9 cellular contexts compared by ENCODE assay signal in the genomic region with DNA sequence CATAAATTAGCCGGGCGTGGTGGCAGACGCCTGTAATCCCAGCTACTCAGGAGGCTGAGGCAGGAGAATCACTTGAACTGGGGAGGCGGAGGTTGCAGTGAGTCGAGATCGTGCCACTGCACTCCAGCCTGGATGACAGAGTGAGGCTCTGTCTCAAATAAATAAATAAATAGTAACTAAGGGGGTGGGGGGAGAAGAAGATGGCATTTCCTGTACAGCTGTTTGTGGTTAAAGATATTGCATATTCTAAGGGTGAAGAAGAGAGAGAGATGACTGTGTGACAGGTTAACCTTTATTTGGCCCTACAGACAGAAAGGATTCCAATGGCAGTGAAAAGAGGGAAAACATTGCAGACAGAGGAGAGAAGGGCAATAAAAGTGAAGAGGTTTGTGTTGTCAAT. TPM values are rescaled to one million over a fixed set of nuclear protein-coding genes. Genes with fewer than 3 reads are reported as not detected.
A peak's percentile ranks its signal among the peaks of the same experiment; 100 is the strongest.
DNase-seq lines count a peak whose midpoint lies in the region; ATAC-seq and TF ChIP-seq lines count a peak whose summit lies in the region.
"Not testable (repeated sequence)": the region's sequence is repeated elsewhere in the genome, so short reads cannot be mapped to it uniquely, and the experiment has no call there.
"Had no signal": no experiment of that assay in that cellular context is flagged by ENCODE, and none has a peak within 500 bp of the region (broad histone marks: within the 10 kb centered on the region; RNA-seq: fewer than 3 reads in every experiment).

No MANE protein-coding gene starts in this region.

- not testable (repeated sequence) for H4K20me1 ChIP-seq in PC-3 (ENCODE audit: low read length)

- peaks cover 73% of the 10 kb centered on the region for H3K36me3 Mint-ChIP-seq in dendritic cell treated with granulocyte-macrophage colony-stimulating factor and Interleukin-4, amounts not matched to agents 40 ng/mL and 50 ng/mL, for 4 days (ENCODE audit: low read depth)
- peaks cover 12% of the 10 kb centered on the region for H3K36me3 Mint-ChIP-seq in natural killer cell treated with Interleukin-12 subunit alpha and Interleukin-12 subunit beta and Interleukin-15 and Interleukin-18, amount 100 ng/mL, for 72 hours

- not testable (repeated sequence) for H3K9me3 ChIP-seq in PC-3 (ENCODE audit: low read length)

- DNase-seq in COLO829 (ENCODE audit: low spot score) = peak; percentile 28
- peak; percentile 48 for DNase-seq in PC-3
- DNase-seq in natural killer cell treated with Interleukin-12 subunit alpha and Interleukin-12 subunit beta and Interleukin-15 and Interleukin-18, amount 100 ng/mL, for 72 hours (ENCODE audit: low spot score) = not testable (repeated sequence)

- not testable (repeated sequence) for H3F3A ChIP-seq in PC-3 (ENCODE audit: low read length, unreplicated experiment)

- H3K27ac ChIP-seq in PC-3 (ENCODE audit: low read length) = not testable (repeated sequence)

- H3K9me3 Mint-ChIP-seq in dendritic cell treated with granulocyte-macrophage colony-stimulating factor and Interleukin-4, amounts not matched to agents 40 ng/mL and 50 ng/mL, for 4 days; natural killer cell treated with Interleukin-12 subunit alpha and Interleukin-12 subunit beta and Interleukin-15 and Interleukin-18, amount 100 ng/mL, for 72 hours: not testable (repeated sequence)

- H3K4me2 ChIP-seq in PC-3 (ENCODE audit: low read length) = 0 out of 2 replicates have a peak overlapping the region, but pooled peaks have one; percentile 3

- intact Hi-C loops in PC-3 (cut with micrococcal nuclease); dendritic cell treated with granulocyte-macrophage colony-stimulating factor and Interleukin-4, amounts not matched to agents 40 ng/mL and 50 ng/mL, for 4 days (cut with micrococcal nuclease): not testable (repeated sequence)

- not testable (repeated sequence) for H3K9me2 ChIP-seq in PC-3 (replicated peaks; ENCODE audit: low read length)

- POLR2A ChIA-PET in PC-3 (lab: Charles Lee; ENCODE audit: unreplicated experiment) = not testable (repeated sequence)

- H3K4me1 Mint-ChIP-seq in dendritic cell treated with granulocyte-macrophage colony-stimulating factor and Interleukin-4, amounts not matched to agents 40 ng/mL and 50 ng/mL, for 4 days (ENCODE audit: low read depth) = peaks cover 46% of the 10 kb centered on the region
- H3K4me1 Mint-ChIP-seq in natural killer cell treated with Interleukin-12 subunit alpha and Interleukin-12 subunit beta and Interleukin-15 and Interleukin-18, amount 100 ng/mL, for 72 hours (ENCODE audit: low read depth in 2 of 2) = peaks cover 11 to 15% of the 10 kb centered on the region in 2 donors

- H3K36me3 ChIP-seq in PC-3 (ENCODE audit: low read depth, low read length) = not testable (repeated sequence)

- not testable (repeated sequence) for H3K9ac ChIP-seq in PC-3 (ENCODE audit: low read length)

- not testable (repeated sequence) for H3K27me3 ChIP-seq in PC-3 (ENCODE audit: low read length)

- not testable (repeated sequence) for BruUV-seq in PC-3 (replicated peaks; lab: Mats Ljungman, UMichigan)

- peak; percentile 61 for ATAC-seq in GM18873 (IDR thresholded peaks at IDR 0.05; ENCODE audit: low FRiP score, unreplicated experiment)
- peak; percentile 76 for ATAC-seq in GM21619 (IDR thresholded peaks at IDR 0.05; ENCODE audit: unreplicated experiment)
- ATAC-seq in HG02973 (IDR thresholded peaks at IDR 0.05; ENCODE audit: unreplicated experiment) = peak; percentile 71
- ATAC-seq in HG03571 (IDR thresholded peaks at IDR 0.05; ENCODE audit: unreplicated experiment) = peak; percentile 61
- ATAC-seq in PC-3 = peak; percentile 49
- ATAC-seq in natural killer cell treated with Interleukin-12 subunit alpha and Interleukin-12 subunit beta and Interleukin-15 and Interleukin-18, amount 100 ng/mL, for 72 hours = peak in 1 of 2 donors; percentile 61

- H3K27me3 Mint-ChIP-seq in dendritic cell treated with granulocyte-macrophage colony-stimulating factor and Interleukin-4, amounts not matched to agents 40 ng/mL and 50 ng/mL, for 4 days; natural killer cell treated with Interleukin-12 subunit alpha and Interleukin-12 subunit beta and Interleukin-15 and Interleukin-18, amount 100 ng/mL, for 72 hours: not testable (repeated sequence)

- peaks cover 13% of the 10 kb centered on the region for H3K4me1 ChIP-seq in PC-3 (ENCODE audit: insufficient read depth, low read length)

- H3K27ac Mint-ChIP-seq in dendritic cell treated with granulocyte-macrophage colony-stimulating factor and Interleukin-4, amounts not matched to agents 40 ng/mL and 50 ng/mL, for 4 days = peak overlapping the region; percentile 73
- not testable (repeated sequence) for H3K27ac Mint-ChIP-seq in natural killer cell treated with Interleukin-12 subunit alpha and Interleukin-12 subunit beta and Interleukin-15 and Interleukin-18, amount 100 ng/mL, for 72 hours

- CTCF ChIA-PET in PC-3 (lab: Charles Lee) = not testable (repeated sequence)

- not testable (repeated sequence) for H3K4me3 ChIP-seq in PC-3 (ENCODE audit: low read length)

- TF ChIP-seq CTCF in PC-3 (conservative IDR thresholded peaks at IDR 0.05; ENCODE audit: low read depth, low read length) = not testable (repeated sequence)

- H3K4me3 Mint-ChIP-seq in dendritic cell treated with granulocyte-macrophage colony-stimulating factor and Interleukin-4, amounts not matched to agents 40 ng/mL and 50 ng/mL, for 4 days = peak overlapping the region; percentile 30
- H3K4me3 Mint-ChIP-seq in natural killer cell treated with Interleukin-12 subunit alpha and Interleukin-12 subunit beta and Interleukin-15 and Interleukin-18, amount 100 ng/mL, for 72 hours = peak overlapping the region; percentile 39

- H3K79me2 ChIP-seq in PC-3 (ENCODE audit: low read length) = not testable (repeated sequence)

- not testable (repeated sequence) for H2AFZ ChIP-seq in PC-3 (ENCODE audit: low read length)

RNA-seq across cellular contexts. Expression of a gene that starts 9.5 kb away (rescaled TPM):
- not detected in 2 replicates for total RNA-seq in PC-3 (2014; rRNA removed)
- 1 to 10 TPM; 3.6 to 7.2 TPM for total RNA-seq in natural killer cell treated with Interleukin-12 subunit alpha and Interleukin-12 subunit beta and Interleukin-15 and Interleukin-18, amount 100 ng/mL, for 72 hours
- total RNA-seq: H1 had no signal
